Comparison of ENCODE assay signal across 9 cellular contexts in the genomic region with DNA sequence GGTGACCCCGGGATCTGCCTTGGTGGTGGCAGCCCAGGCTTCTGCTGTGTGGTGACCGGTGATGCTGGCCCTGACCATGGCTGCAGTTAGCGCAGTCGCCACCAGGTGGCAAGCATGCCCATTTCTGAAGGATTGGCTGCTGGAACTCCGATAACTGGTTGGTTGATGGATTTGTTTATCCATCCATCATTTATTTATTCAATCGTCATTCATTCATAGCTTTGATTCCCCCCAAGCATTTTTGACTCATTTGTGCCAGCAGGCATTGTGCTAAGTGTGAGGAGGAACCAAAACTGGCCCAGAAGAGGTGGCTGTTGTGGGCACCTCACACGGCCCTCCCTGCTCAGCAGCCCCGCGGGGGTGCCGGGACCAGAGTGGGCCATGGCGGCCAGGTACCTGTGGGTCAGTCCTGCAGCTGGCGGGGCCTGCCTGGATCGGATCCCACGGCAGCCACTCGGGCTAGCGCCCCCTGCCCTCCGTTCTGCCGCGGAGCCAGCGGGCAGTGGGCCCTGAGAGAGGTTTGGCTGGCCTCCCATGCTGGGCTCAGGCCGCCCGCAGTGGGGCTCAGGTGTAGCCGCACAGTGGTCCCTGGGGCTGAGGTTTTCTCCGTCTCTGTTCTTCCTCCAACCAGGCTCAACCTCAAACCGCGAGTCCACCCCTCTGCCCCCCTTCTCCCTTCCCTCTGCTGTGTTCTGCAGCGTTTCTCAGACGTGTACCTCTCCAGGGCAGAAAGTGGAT. TPM values are rescaled to one million over a fixed set of nuclear protein-coding genes. Genes with fewer than 3 reads are reported as not detected.
DNase-seq lines count a peak whose midpoint lies in the region; ATAC-seq and TF ChIP-seq lines count a peak whose summit lies in the region.
"Had no signal": no experiment of that assay in that cellular context is flagged by ENCODE, and none has a peak within 500 bp of the region (broad histone marks: within the 10 kb centered on the region; RNA-seq: fewer than 3 reads in every experiment).

No MANE protein-coding gene starts in this region.

- peak overlapping the region; percentile 87; the same call in 1 of the 2 replicates for H3K4me2 ChIP-seq in MM.1S (ENCODE audit: low read depth, low read length)

- H3K27me3 ChIP-seq in MM.1S (replicated peaks; ENCODE audit: insufficient read depth, low read length) = no peaks in the 10 kb centered on the region

- ATAC-seq in sciatic nerve = peak; percentile 82
- ATAC-seq in GM21825 (IDR thresholded peaks at IDR 0.05; ENCODE audit: unreplicated experiment) = no peak
- no peak for ATAC-seq in HG03460 (IDR thresholded peaks at IDR 0.05; ENCODE audit: unreplicated experiment)

- peak; percentile 92 for TF ChIP-seq CTCF in MM.1S (IDR thresholded peaks at IDR 0.05; ENCODE audit: low read length)

- H4K20me1 ChIP-seq in MM.1S (ENCODE audit: insufficient read depth, low read length) = no peaks in the 10 kb centered on the region

- peak overlapping the region; percentile 52 for H3K4me3 ChIP-seq in MM.1S (ENCODE audit: low read length)

- no peaks in the 10 kb centered on the region for H3K9me3 ChIP-seq in MM.1S (replicated peaks; ENCODE audit: insufficient read depth, low read length)

- no peaks in the 10 kb centered on the region for H3K36me3 ChIP-seq in MM.1S (replicated peaks; ENCODE audit: insufficient read depth, low read length)

- in situ Hi-C loops in G401 (cut with HindIII; ENCODE audit: low sequenced_read_pairs) = no loop called here

- peaks cover 6% of the 10 kb centered on the region for H3K4me1 ChIP-seq in MM.1S (ENCODE audit: low read length)

- intact Hi-C loops in sciatic nerve (cut with DNase I) = loop anchor here (5.0 kb wide), 1 partner anchor 60 kb away; no protein-coding TSS in a partner anchor

- H3K9me2 ChIP-seq in MM.1S (replicated peaks; ENCODE audit: insufficient read depth, low read length) = no peaks in the 10 kb centered on the region

- no peaks in the 10 kb centered on the region for H3K79me2 ChIP-seq in MM.1S (ENCODE audit: low read length)

- DNase-seq in G401 (ENCODE audit: low spot score) (peak; percentile 86), MM.1S (peak; percentile 64), T-helper 2 cell (peak; percentile 49 to 77 (median 63)), anterior cingulate cortex (lab: John Stamatoyannopoulos, UW) (peak in 57 of 58 donors; percentile 4 to 91 (median 52)), hepatic stellate cell (ENCODE audit: low spot score) (peak; percentile 86), sciatic nerve (ENCODE audit: low spot score) (peak; percentile 92)

- peak overlapping the region; percentile 60 for H2AFZ ChIP-seq in MM.1S (ENCODE audit: low read length)

- H3K27ac ChIP-seq in MM.1S (ENCODE audit: low read length) = no peak overlapping the region

- H3F3A ChIP-seq in MM.1S (ENCODE audit: insufficient read depth, low read length) = peaks cover 14% of the 10 kb centered on the region

- H3K9ac ChIP-seq in MM.1S (ENCODE audit: low read length) = no peak overlapping the region

RNA-seq across cellular contexts. Expression of a gene that starts 28.8 kb away (rescaled TPM):
- 12.2 and 14.5 TPM in 2 replicates for total RNA-seq in G401 (2014; rRNA removed; shearing (Covaris generic))
- total RNA-seq in sciatic nerve = 70.1 TPM

RNA-seq across cellular contexts. Expression of a gene that starts 32.0 kb away (rescaled TPM):
- total RNA-seq in G401 (2014; rRNA removed; shearing (Covaris generic)) = 6.3 and 11.2 TPM in 2 replicates
- 0.22 TPM for total RNA-seq in sciatic nerve
- total RNA-seq: skeletal muscle tissue had no signal

RNA-seq across cellular contexts. Expression of a gene that starts 58.1 kb away (rescaled TPM):
- total RNA-seq in G401 (2014; rRNA removed; shearing (Covaris generic)) = 22.6 and 23.7 TPM in 2 replicates
- not detected for total RNA-seq in sciatic nerve
- total RNA-seq: skeletal muscle tissue had no signal

Comparison
In these comparisons a context has a peak if more than half of its experiments do, and no peak if none do; other contexts are left out.
1. RNA of a gene that starts 58.1 kb away (total RNA-seq): 22.6 to 23.7 TPM in G401; not detected in sciatic nerve (single experiment); every median in the first group is over 10 times any median in the second.
2. Peak in every context shown above with its lines, with median percentiles within 50 percentile points of each other: DNase-seq.